Comparison of ENCODE assay signal across 8 cellular contexts in the genomic region with DNA sequence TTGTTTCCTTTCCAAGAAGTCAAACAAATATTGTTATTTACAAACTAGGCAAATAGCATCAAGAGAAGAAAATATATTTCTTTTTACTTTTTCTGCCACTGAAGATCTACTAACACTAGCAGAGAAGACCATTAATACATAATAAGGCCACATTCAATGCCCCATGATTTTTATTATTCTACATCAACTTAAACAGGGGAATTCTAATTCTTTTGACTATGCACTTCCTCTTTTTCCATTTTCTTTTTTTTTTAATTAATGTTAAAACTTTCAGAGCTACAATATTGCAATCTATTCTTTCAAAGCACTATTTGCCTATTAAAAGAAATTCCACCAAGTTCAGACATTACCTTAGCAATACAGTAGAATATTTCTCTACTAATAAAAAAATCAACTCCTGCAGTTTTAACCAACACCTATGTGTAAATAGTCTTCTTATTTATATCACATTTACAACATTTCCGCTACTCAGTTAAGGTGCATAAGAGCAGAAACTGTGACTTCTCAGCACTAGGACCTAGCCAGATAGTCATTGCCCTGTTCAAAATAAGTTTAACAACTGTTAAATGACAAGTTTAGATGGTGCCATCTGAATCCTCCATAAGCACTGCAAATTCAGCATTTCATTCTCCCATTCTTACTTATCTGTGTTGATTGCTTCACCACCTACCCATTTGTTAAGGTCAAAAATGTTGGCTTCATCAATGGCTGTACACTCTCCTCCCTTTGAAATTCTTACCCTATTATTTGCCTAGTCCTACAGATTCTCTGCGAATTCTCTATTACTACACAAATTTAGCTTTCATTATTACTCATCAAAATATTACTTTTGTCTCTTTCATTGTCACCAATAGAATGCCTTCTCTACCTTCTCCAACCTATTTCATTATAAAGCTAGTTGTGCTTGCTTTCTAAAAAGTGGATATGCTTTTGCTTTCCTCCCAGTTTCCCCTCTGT.
DNase-seq lines count a peak whose midpoint lies in the region; ATAC-seq, FAIRE-seq and TF ChIP-seq lines count a peak whose summit lies in the region.
"Not testable (repeated sequence)": the region's sequence is repeated elsewhere in the genome, so short reads cannot be mapped to it uniquely, and the experiment has no call there.

No MANE protein-coding gene starts in this region.

- 0% methylated on average over 2 of the region's 2 CpGs for WGBS in K562 (ENCODE audit: insufficient coverage, low coverage, missing lambda C conversion rate)

- H4K20me1 ChIP-seq in DOHH2 (ENCODE audit: control insufficient read depth, insufficient read depth, low read depth, low read length); K562 (replicated peaks; ENCODE audit: control insufficient read depth, insufficient read depth, low read length): not testable (repeated sequence)

- peaks cover 13% of the 10 kb centered on the region for H3K4me1 ChIP-seq in DOHH2 (ENCODE audit: control insufficient read depth, low read length)
- not testable (repeated sequence) for H3K4me1 ChIP-seq in K562 (replicated peaks in 1 of 2; ENCODE audit: control insufficient read depth in 2 of 2, insufficient read depth in 2 of 2, low read length in 2 of 2)

- CTCF ChIA-PET in K562 (lab: Yijun Ruan, JAX; ENCODE audit: low intra/inter-chr PET ratio), result not testable (repeated sequence)

- peak overlapping the region; percentile 44; the same call in 1 of the 2 replicates for H3K4me3 ChIP-seq in DOHH2 (ENCODE audit: low read length)
- H3K4me3 ChIP-seq in K562, result not testable (repeated sequence)

- TF ChIP-seq CTCF in DOHH2 (IDR thresholded peaks at IDR 0.05; ENCODE audit: low read depth, low read length, poor library complexity, severe bottlenecking); K562 (IDR thresholded peaks at IDR 0.05 in 2 of 3, conservative IDR thresholded peaks at IDR 0.05 in 1 of 3; ENCODE audit: insufficient read depth in 2 of 3, low read depth in 1 of 3, low read length in 3 of 3): not testable (repeated sequence)

- peak overlapping the region; percentile 55 for H3K27ac ChIP-seq in DOHH2 (ENCODE audit: low read depth, low read length)
- H3K27ac ChIP-seq in K562 (ENCODE audit: extremely low read depth, low read depth, low read length), result not testable (repeated sequence)

- DNase-seq in K562 (ENCODE audit: extremely low read depth in 1 of 4, low spot score in 3 of 4), result not testable (repeated sequence)

- in situ Hi-C loops in K562 (cut with MboI), result not testable (repeated sequence)

- ATAC-seq in GM18517 (IDR thresholded peaks at IDR 0.05; ENCODE audit: unreplicated experiment), result peak; percentile 59
- peak; percentile 54 for ATAC-seq in GM19035 (IDR thresholded peaks at IDR 0.05; ENCODE audit: unreplicated experiment)
- peak; percentile 40 for ATAC-seq in GM21447 (IDR thresholded peaks at IDR 0.05; ENCODE audit: unreplicated experiment)
- ATAC-seq in HG02642 (IDR thresholded peaks at IDR 0.05; ENCODE audit: poor library complexity, unreplicated experiment), result peak; percentile 47
- peak; percentile 26 for ATAC-seq in HG03045 (IDR thresholded peaks at IDR 0.05; ENCODE audit: unreplicated experiment)
- ATAC-seq in HG03460 (IDR thresholded peaks at IDR 0.05; ENCODE audit: unreplicated experiment), result peak; percentile 37
- ATAC-seq in K562, result not testable (repeated sequence)

- H3K27me3 ChIP-seq in DOHH2 (ENCODE audit: control insufficient read depth, low read length); K562 (ENCODE audit: control insufficient read depth in 2 of 2, insufficient read depth in 2 of 2, low read length in 2 of 2): not testable (repeated sequence)

- FAIRE-seq in K562 (lab: Jason Lieb, UNC), result not testable (repeated sequence)

- H3K36me3 ChIP-seq in DOHH2 (ENCODE audit: control insufficient read depth, low read length); K562 (ENCODE audit: control insufficient read depth, insufficient read depth, low read length): not testable (repeated sequence)

- H2AFZ ChIP-seq in K562 (ENCODE audit: low read depth, low read length), result not testable (repeated sequence)

- H3F3A ChIP-seq in DOHH2 (ENCODE audit: control insufficient read depth, insufficient read depth), result not testable (repeated sequence)

- not testable (repeated sequence) for TF ChIP-seq POLR2A in K562 (conservative IDR thresholded peaks at IDR 0.05)

- H3K9me1 ChIP-seq in K562 (ENCODE audit: control insufficient read depth, insufficient read depth, low read length), result not testable (repeated sequence)

- not testable (repeated sequence) for H3K79me2 ChIP-seq in DOHH2 (ENCODE audit: control insufficient read depth, low read length); K562 (ENCODE audit: control insufficient read depth, insufficient read depth, low read length)

- POLR2A ChIA-PET in K562 (lab: Yijun Ruan, JAX), result not testable (repeated sequence)

- not testable (repeated sequence) for TF ChIP-seq RAD21 in K562 (CRISPR knock-in tag; conservative IDR thresholded peaks at IDR 0.05 in 1 of 2, IDR thresholded peaks at IDR 0.05 in 1 of 2)

- H3K9me3 ChIP-seq in DOHH2 (ENCODE audit: control insufficient read depth, insufficient read depth, low read length); K562 (replicated peaks; ENCODE audit: control insufficient read depth, insufficient read depth, low read depth, low read length): not testable (repeated sequence)

- H3K4me2 ChIP-seq in DOHH2 (ENCODE audit: low read length), result peak overlapping the region; percentile 48
- not testable (repeated sequence) for H3K4me2 ChIP-seq in K562 (ENCODE audit: insufficient read depth, low read length)

- not testable (repeated sequence) for H3K9ac ChIP-seq in K562 (ENCODE audit: insufficient read depth in 1 of 2, low read depth in 2 of 2, low read length in 2 of 2)

- intact Hi-C loops in K562 (cut with micrococcal nuclease), result not testable (repeated sequence)

- not testable (repeated sequence) for H3K9me2 ChIP-seq in DOHH2 (replicated peaks; ENCODE audit: control insufficient read depth, low read length)

- BruUV-seq in K562 (replicated peaks; lab: Mats Ljungman, UMichigan), result not testable (repeated sequence)

- not testable (repeated sequence) for TF ChIP-seq EP300 in K562 (IDR thresholded peaks at IDR 0.05; ENCODE audit: low read length)

TF ChIP-seq in K562, 482 proteins besides CTCF, POLR2A, EP300 and RAD21:
- 0 out of 2 replicates have a peak, but pooled peaks have one; percentile 39 for TF ChIP-seq SPI1 (IDR thresholded peaks at IDR 0.05; ENCODE audit: borderline replicate concordance, low read depth, low read length)
